In genomic region chr4:182238355-182238931, GRCh38 we compare ENCODE assay signal across 18 cellular contexts. TPM values are rescaled to one million over a fixed set of nuclear protein-coding genes. Genes with fewer than 3 reads are reported as not detected.
DNase-seq lines count a peak whose midpoint lies in the region; ATAC-seq and TF ChIP-seq lines count a peak whose summit lies in the region.
"Had no signal": no experiment of that assay in that cellular context is flagged by ENCODE, and none has a peak within 500 bp of the region (broad histone marks: within the 10 kb centered on the region; RNA-seq: fewer than 3 reads in every experiment).

No MANE protein-coding gene starts in this region.

- no peak for TF ChIP-seq EP300 in gastroesophageal sphincter (IDR thresholded peaks at IDR 0.05)

- peaks cover 7% of the 10 kb centered on the region for H3K36me3 Mint-ChIP-seq in type B pancreatic cell
- H3K36me3 Mint-ChIP-seq: CD4-positive, CD25-positive, alpha-beta regulatory T cell had no signal

- WGBS in gastroesophageal sphincter (ENCODE audit: low coverage in 1 of 2), 2 donors, result 57 to 63% methylated on average over 5 to 7 of the region's 9 CpGs

- DNase-seq in adipocyte (ENCODE audit: low read depth), result peak; percentile 15
- DNase-seq in islet precursor cell, result peak; percentile 95
- DNase-seq in type B pancreatic cell (ENCODE audit: extremely low spot score, unreplicated experiment), result no peak
- no peak for DNase-seq in stimulated activated CD4-positive, alpha-beta T cell treated with anti-CD3 and anti-CD28 coated beads, Interleukin-1b, Interleukin-23, amount 100 ng/mL, for 48 hours
- no peak for DNase-seq in midbrain (lab: John Stamatoyannopoulos, UW)
- DNase-seq: activated B cell treated with CpG ODN at 0.5 μM for 24 hours; activated naive CD4-positive, alpha-beta T cell; caudate nucleus; CD4-positive, CD25-positive, alpha-beta regulatory T cell; effector memory CD4-positive, alpha-beta T cell; NCI-H187 treated with DMSO at 0.1 percent for 48 hours; NCI-H526; PC-3; SW 1271 had no signal

- H3K4me1 ChIP-seq in HUES48 (ENCODE audit: control insufficient read depth, insufficient read depth, low read length) (peaks cover 33% of the 10 kb centered on the region), adipocyte (ENCODE audit: control insufficient read depth, insufficient read depth, low read length) (peaks cover 30% of the 10 kb centered on the region), gastroesophageal sphincter (no peaks in the 10 kb centered on the region)
- H3K4me1 ChIP-seq: prostate gland had no signal

- peak overlapping the region; percentile 86 for H3K27ac Mint-ChIP-seq in type B pancreatic cell
- H3K27ac Mint-ChIP-seq: activated B cell treated with CpG ODN at 0.5 μM for 24 hours; CD4-positive, CD25-positive, alpha-beta regulatory T cell had no signal

- no peak for TF ChIP-seq CTCF in type B pancreatic cell (conservative IDR thresholded peaks at IDR 0.05)
- TF ChIP-seq CTCF in gastroesophageal sphincter (IDR thresholded peaks at IDR 0.05), result no peak

- H3K9me3 ChIP-seq in HUES48 (ENCODE audit: control insufficient read depth, insufficient read depth, low read length), result no peaks in the 10 kb centered on the region
- H3K9me3 ChIP-seq in adipocyte (ENCODE audit: control insufficient read depth, low read length), result no peaks in the 10 kb centered on the region
- no peaks in the 10 kb centered on the region for H3K9me3 ChIP-seq in gastroesophageal sphincter
- H3K9me3 ChIP-seq: prostate gland had no signal

- H3K36me3 ChIP-seq in HUES48 (ENCODE audit: control insufficient read depth, insufficient read depth, low read length), result no peaks in the 10 kb centered on the region
- H3K36me3 ChIP-seq in adipocyte (ENCODE audit: control insufficient read depth, insufficient read depth, low read length, severe bottlenecking), result no peaks in the 10 kb centered on the region
- no peaks in the 10 kb centered on the region for H3K36me3 ChIP-seq in gastroesophageal sphincter
- H3K36me3 ChIP-seq: prostate gland had no signal

- TF ChIP-seq POLR2A in gastroesophageal sphincter (IDR thresholded peaks at IDR 0.05), result no peak

- H3K27me3 ChIP-seq in HUES48 (ENCODE audit: control insufficient read depth, insufficient read depth, low read length) (no peaks in the 10 kb centered on the region), adipocyte (replicated peaks; ENCODE audit: control insufficient read depth, insufficient read depth, low read length) (no peaks in the 10 kb centered on the region), gastroesophageal sphincter (no peaks in the 10 kb centered on the region)

- H3K27me3 Mint-ChIP-seq in type B pancreatic cell, result no peaks in the 10 kb centered on the region
- H3K27me3 Mint-ChIP-seq: activated B cell treated with CpG ODN at 0.5 μM for 24 hours; CD4-positive, CD25-positive, alpha-beta regulatory T cell had no signal

- H3K27ac ChIP-seq in HUES48 (ENCODE audit: low read depth, low read length), result peak overlapping the region; percentile 73
- no peak overlapping the region for H3K27ac ChIP-seq in gastroesophageal sphincter
- H3K27ac ChIP-seq: prostate gland had no signal

- H3K4me3 ChIP-seq in HUES48 (ENCODE audit: low read depth, low read length), result no peak overlapping the region
- H3K4me3 ChIP-seq in adipocyte (ENCODE audit: low read length), result no peak overlapping the region
- no peak overlapping the region for H3K4me3 ChIP-seq in gastroesophageal sphincter
- H3K4me3 ChIP-seq: prostate gland had no signal

- no peak overlapping the region for H3K9ac ChIP-seq in HUES48 (ENCODE audit: low read depth, low read length)
- H3K9ac ChIP-seq in adipocyte (ENCODE audit: low read length), result no peak overlapping the region

- H3K9me3 Mint-ChIP-seq in type B pancreatic cell, result peaks cover 4% of the 10 kb centered on the region

- H3K4me1 Mint-ChIP-seq in type B pancreatic cell (ENCODE audit: unreplicated experiment), result peaks cover 42% of the 10 kb centered on the region
- H3K4me1 Mint-ChIP-seq: activated B cell treated with CpG ODN at 0.5 μM for 24 hours; CD4-positive, CD25-positive, alpha-beta regulatory T cell had no signal

- ATAC-seq in HG03108 (IDR thresholded peaks at IDR 0.05; ENCODE audit: unreplicated experiment) (no peak), gastroesophageal sphincter (no peak)
- ATAC-seq: PC-3 had no signal

- H3K4me3 Mint-ChIP-seq in type B pancreatic cell, result peak overlapping the region; percentile 46
- H3K4me3 Mint-ChIP-seq: activated B cell treated with CpG ODN at 0.5 μM for 24 hours; CD4-positive, CD25-positive, alpha-beta regulatory T cell had no signal

RNA-seq across cellular contexts. Expression of gene TENM3, which starts 4.8 kb away (rescaled TPM):
- total RNA-seq in type B pancreatic cell (ENCODE audit: low replicate concordance) (49.3 and 73.5 TPM in 2 replicates), gastroesophageal sphincter (10 to 100 TPM in 2 of 4 donors, 1 to 10 TPM in 2; 8.2 to 39.9 (median 15.8) TPM)
- total RNA-seq: activated B cell treated with CpG ODN at 0.5 μM for 24 hours; CD4-positive, CD25-positive, alpha-beta regulatory T cell had no signal

Comparison
In these comparisons a context has a peak if more than half of its experiments do, and no peak if none do; other contexts are left out.
1. DNase-seq: peak in adipocyte (single experiment) and islet precursor cell (single experiment); none in type B pancreatic cell (single experiment), stimulated activated CD4-positive, alpha-beta T cell treated with anti-CD3 and anti-CD28 coated beads, Interleukin-1b, Interleukin-23, amount 100 ng/mL, for 48 hours (single experiment) and midbrain (single experiment).